ENCODE assay signal across 15 cellular contexts in genomic region chr16:3982216-3982615, GRCh38.
DNase-seq lines count a peak whose midpoint lies in the region; ATAC-seq and TF ChIP-seq lines count a peak whose summit lies in the region.
"Had no signal": no experiment of that assay in that cellular context is flagged by ENCODE, and none has a peak within 500 bp of the region (broad histone marks: within the 10 kb centered on the region; RNA-seq: fewer than 3 reads in every experiment).

No MANE protein-coding gene starts in this region.

- no peak overlapping the region for H3K9ac ChIP-seq in MM.1S (ENCODE audit: low read length)
- no peak overlapping the region for H3K9ac ChIP-seq in mesenchymal stem cell (ENCODE audit: low read length)
- no peak overlapping the region for H3K9ac ChIP-seq in mammary epithelial cell (ENCODE audit: insufficient read depth, low read length)

- H2AK5ac ChIP-seq in mesenchymal stem cell (ENCODE audit: low read length, severe bottlenecking) = peak overlapping the region; percentile 71

- H3K27ac Mint-ChIP-seq in natural killer cell = peak overlapping the region; percentile 41 to 64
- peak overlapping the region in 1 of 2 donors; percentile 83 for H3K27ac Mint-ChIP-seq in natural killer cell treated with Interleukin-12 subunit alpha and Interleukin-12 subunit beta and Interleukin-15 and Interleukin-18, amount 100 ng/mL, for 72 hours
- H3K27ac Mint-ChIP-seq in effector memory CD8-positive, alpha-beta T cell = peak overlapping the region in 1 of 2 donors; percentile 90
- H3K27ac Mint-ChIP-seq: CD14-positive monocyte, H9 had no signal

- H3K4me3 Mint-ChIP-seq in natural killer cell = no peak overlapping the region
- H3K4me3 Mint-ChIP-seq in natural killer cell treated with Interleukin-12 subunit alpha and Interleukin-12 subunit beta and Interleukin-15 and Interleukin-18, amount 100 ng/mL, for 72 hours = no peak overlapping the region
- no peak overlapping the region for H3K4me3 Mint-ChIP-seq in effector memory CD8-positive, alpha-beta T cell
- H3K4me3 Mint-ChIP-seq: CD14-positive monocyte; CD8-positive, alpha-beta memory T cell; H9 had no signal

- DNase-seq in natural killer cell (no peak), MM.1S (no peak), mesenchymal stem cell (no peak), mammary epithelial cell (no peak)
- no peak for DNase-seq in natural killer cell treated with Interleukin-12 subunit alpha and Interleukin-12 subunit beta and Interleukin-15 and Interleukin-18, amount 100 ng/mL, for 72 hours (ENCODE audit: low spot score)
- no peak for DNase-seq in effector memory CD8-positive, alpha-beta T cell
- DNase-seq: ACHN, BE2C, DMS 273 treated with DMSO at 0.1 percent for 48 hours, DND-41, H9 had no signal

- no peak overlapping the region for H3K14ac ChIP-seq in mesenchymal stem cell (ENCODE audit: low read length in 2 of 2)

- H3K4me2 ChIP-seq in MM.1S (ENCODE audit: low read depth, low read length) (peak overlapping the region; percentile 53; the same call in 1 of the 2 replicates), mesenchymal stem cell (ENCODE audit: low read length, poor library complexity, severe bottlenecking) (no peak overlapping the region), mammary epithelial cell (ENCODE audit: insufficient read depth, low read depth, low read length) (no peak overlapping the region)

- in situ Hi-C loops in mammary epithelial cell (cut with MboI; ENCODE audit: low sequenced_read_pairs in 2 of 2) = no loop called here

- H2BK5ac ChIP-seq in mesenchymal stem cell (ENCODE audit: low read depth, low read length, poor library complexity, severe bottlenecking) = no peak overlapping the region

- H3K4me3 ChIP-seq in MM.1S (ENCODE audit: low read length) (peak overlapping the region; percentile 32; the same call in 1 of the 2 replicates), mesenchymal stem cell (ENCODE audit: insufficient read depth in 1 of 2, low read depth in 1 of 2, low read length in 2 of 2) (no peak overlapping the region), mammary epithelial cell (replicated peaks in 1 of 3; ENCODE audit: insufficient read depth in 1 of 3, low read depth in 2 of 3, low read length in 3 of 3) (no peak overlapping the region)
- H3K4me3 ChIP-seq: GM12878 had no signal

- peaks cover 18 to 19% of the 10 kb centered on the region in 2 donors for H3K4me1 Mint-ChIP-seq in natural killer cell
- H3K4me1 Mint-ChIP-seq in natural killer cell treated with Interleukin-12 subunit alpha and Interleukin-12 subunit beta and Interleukin-15 and Interleukin-18, amount 100 ng/mL, for 72 hours (ENCODE audit: low read depth in 2 of 2) = peaks cover 9 to 10% of the 10 kb centered on the region in 2 donors
- peaks cover 7 to 12% of the 10 kb centered on the region in 2 donors for H3K4me1 Mint-ChIP-seq in effector memory CD8-positive, alpha-beta T cell (ENCODE audit: low read depth in 2 of 2)

- H3K27me3 ChIP-seq in MM.1S (replicated peaks; ENCODE audit: insufficient read depth, low read length) (peaks cover 77% of the 10 kb centered on the region), mesenchymal stem cell (ENCODE audit: control insufficient read depth in 1 of 2, insufficient read depth in 1 of 2, low read length in 2 of 2) (no peaks in the 10 kb centered on the region), mammary epithelial cell (ENCODE audit: insufficient read depth, low read length) (no peaks in the 10 kb centered on the region)
- H3K27me3 ChIP-seq: BE2C had no signal

- peak overlapping the region; percentile 92 for H2BK15ac ChIP-seq in mesenchymal stem cell (ENCODE audit: low read depth, poor library complexity, severe bottlenecking)

- dilution Hi-C loops in mammary epithelial cell (cut with HindIII; ENCODE audit: low sequenced_read_pairs) = no loop called here

- BruUV-seq in mammary epithelial cell (replicated peaks; lab: Mats Ljungman, UMichigan) = no TSS peak

- H4K8ac ChIP-seq in mesenchymal stem cell (ENCODE audit: low read length) = no peak overlapping the region

- H3K18ac ChIP-seq in mesenchymal stem cell (ENCODE audit: low read depth in 1 of 2, low read length in 2 of 2) = peak overlapping the region in 1 of 2 experiments; percentile 4

- H3K9me2 ChIP-seq in MM.1S (replicated peaks; ENCODE audit: insufficient read depth, low read length) = no peaks in the 10 kb centered on the region

- no peaks in the 10 kb centered on the region for H3F3A ChIP-seq in MM.1S (ENCODE audit: insufficient read depth, low read length)

- no peak overlapping the region for H2BK120ac ChIP-seq in mesenchymal stem cell (ENCODE audit: low read depth, low read length)

- ATAC-seq in natural killer cell (no peak), HG02571 (IDR thresholded peaks at IDR 0.05; ENCODE audit: unreplicated experiment) (no peak)
- no peak for ATAC-seq in natural killer cell treated with Interleukin-12 subunit alpha and Interleukin-12 subunit beta and Interleukin-15 and Interleukin-18, amount 100 ng/mL, for 72 hours
- ATAC-seq in effector memory CD8-positive, alpha-beta T cell (replicated peaks) = no peak

- H3K79me2 ChIP-seq in MM.1S (ENCODE audit: low read length) = no peaks in the 10 kb centered on the region
- H3K79me2 ChIP-seq in mammary epithelial cell (ENCODE audit: insufficient read depth, low read length) = no peaks in the 10 kb centered on the region

- no peaks in the 10 kb centered on the region for H4K20me1 ChIP-seq in MM.1S (ENCODE audit: insufficient read depth, low read length)
- no peaks in the 10 kb centered on the region for H4K20me1 ChIP-seq in mammary epithelial cell (ENCODE audit: insufficient read depth, low read length)

- peaks cover 2% of the 10 kb centered on the region for H3K36me3 Mint-ChIP-seq in natural killer cell
- peaks cover under 1% of the 10 kb centered on the region for H3K36me3 Mint-ChIP-seq in natural killer cell treated with Interleukin-12 subunit alpha and Interleukin-12 subunit beta and Interleukin-15 and Interleukin-18, amount 100 ng/mL, for 72 hours
- H3K36me3 Mint-ChIP-seq in effector memory CD8-positive, alpha-beta T cell (ENCODE audit: insufficient read depth) = peaks cover 29% of the 10 kb centered on the region

- H3K9me3 ChIP-seq in MM.1S (replicated peaks; ENCODE audit: insufficient read depth, low read length) = no peaks in the 10 kb centered on the region
- no peaks in the 10 kb centered on the region for H3K9me3 ChIP-seq in mesenchymal stem cell (ENCODE audit: control insufficient read depth, low read length)
- no peaks in the 10 kb centered on the region for H3K9me3 ChIP-seq in mammary epithelial cell (replicated peaks; ENCODE audit: insufficient read depth, low read length)
- H3K9me3 ChIP-seq: BE2C had no signal

- H3K27ac ChIP-seq in MM.1S (ENCODE audit: low read length) (no peak overlapping the region), mesenchymal stem cell (ENCODE audit: low read length, poor library complexity, severe bottlenecking) (no peak overlapping the region), mammary epithelial cell (ENCODE audit: insufficient read depth, low read depth, low read length) (no peak overlapping the region)

- H3K4me1 ChIP-seq in MM.1S (ENCODE audit: low read length) = peaks cover 10% of the 10 kb centered on the region; the same call in 1 of the 2 replicates
- H3K4me1 ChIP-seq in mesenchymal stem cell (ENCODE audit: control insufficient read depth, insufficient read depth, low read depth, low read length) = peaks cover 20% of the 10 kb centered on the region
- H3K4me1 ChIP-seq in mammary epithelial cell (ENCODE audit: insufficient read depth, low read length) = peaks cover 7% of the 10 kb centered on the region

- WGBS in mesenchymal stem cell = 99% methylated on average over 13 of the region's 13 CpGs
- WGBS in mammary epithelial cell (ENCODE audit: low coverage, missing lambda C conversion rate) = 96% methylated on average over 7 of the region's 13 CpGs

- no peak overlapping the region for H3K4ac ChIP-seq in mesenchymal stem cell (ENCODE audit: low read depth in 1 of 2, low read length in 2 of 2)

- H2BK12ac ChIP-seq in mesenchymal stem cell (ENCODE audit: low read length in 2 of 2) = peak overlapping the region in 1 of 2 experiments; percentile 45

- H3K9me3 Mint-ChIP-seq in natural killer cell = no peaks in the 10 kb centered on the region
- H3K9me3 Mint-ChIP-seq in natural killer cell treated with Interleukin-12 subunit alpha and Interleukin-12 subunit beta and Interleukin-15 and Interleukin-18, amount 100 ng/mL, for 72 hours = no peaks in the 10 kb centered on the region
- H3K9me3 Mint-ChIP-seq in effector memory CD8-positive, alpha-beta T cell = no peaks in the 10 kb centered on the region
- H3K9me3 Mint-ChIP-seq: CD14-positive monocyte; CD8-positive, alpha-beta memory T cell; H9 had no signal

- CTCF ChIA-PET in mammary epithelial cell (lab: Charles Lee; ENCODE audit: low non-redundant PET) = interaction anchor here (1.0 kb wide), 1 partner anchor 218 kb away, joined by 3 read pairs; no protein-coding TSS in a partner anchor

- H3K23ac ChIP-seq in mesenchymal stem cell (ENCODE audit: low read length in 2 of 2) = no peak overlapping the region

- H4K91ac ChIP-seq in mesenchymal stem cell (ENCODE audit: low read length) = peak overlapping the region; percentile 25

- H3K36me3 ChIP-seq in MM.1S (replicated peaks; ENCODE audit: insufficient read depth, low read length) (no peaks in the 10 kb centered on the region), mesenchymal stem cell (ENCODE audit: control insufficient read depth in 1 of 2, insufficient read depth in 2 of 2, low read depth in 1 of 2, low read length in 2 of 2) (peaks cover 34 to 40% of the 10 kb centered on the region in 2 experiments), mammary epithelial cell (ENCODE audit: insufficient read depth, low read length) (no peaks in the 10 kb centered on the region)

- no peaks in the 10 kb centered on the region for H3K27me3 Mint-ChIP-seq in natural killer cell (ENCODE audit: low read depth in 2 of 2)
- no peaks in the 10 kb centered on the region for H3K27me3 Mint-ChIP-seq in natural killer cell treated with Interleukin-12 subunit alpha and Interleukin-12 subunit beta and Interleukin-15 and Interleukin-18, amount 100 ng/mL, for 72 hours
- H3K27me3 Mint-ChIP-seq in effector memory CD8-positive, alpha-beta T cell = no peaks in the 10 kb centered on the region
- H3K27me3 Mint-ChIP-seq: CD8-positive, alpha-beta memory T cell had no signal

- no peaks in the 10 kb centered on the region for H3K79me1 ChIP-seq in mesenchymal stem cell (replicated peaks; ENCODE audit: low read length, poor library complexity, severe bottlenecking)

- intact Hi-C loops in natural killer cell (cut with micrococcal nuclease) = loop anchor here (10.0 kb wide), 1 partner anchor 273 kb away; no protein-coding TSS in a partner anchor
- intact Hi-C loops in mammary epithelial cell (cut with micrococcal nuclease) = loop anchor here (5.0 kb wide), 3 partner anchors 70 to 290 kb away; partner anchors contain the start of gene TFAP4

- H2AFZ ChIP-seq in MM.1S (ENCODE audit: low read length) (0 out of 2 replicates have a peak overlapping the region, but pooled peaks have one; percentile 42), mesenchymal stem cell (ENCODE audit: low read depth, low read length) (no peak overlapping the region), mammary epithelial cell (ENCODE audit: low read depth, low read length) (no peak overlapping the region)

- TF ChIP-seq CTCF in natural killer cell (IDR thresholded peaks at IDR 0.05) (no peak), MM.1S (IDR thresholded peaks at IDR 0.05; ENCODE audit: low read length) (no peak), mammary epithelial cell (conservative IDR thresholded peaks at IDR 0.05 in 1 of 2, IDR thresholded peaks at IDR 0.05 in 1 of 2; ENCODE audit: extremely low read depth in 1 of 2, insufficient read depth in 1 of 2, low read depth in 1 of 2, low read length in 2 of 2) (no peak)
